In genomic region chr9:70609542-70610286, GRCh38 we compare ENCODE assay signal across 12 cellular contexts.
DNase-seq lines count a peak whose midpoint lies in the region; ATAC-seq, FAIRE-seq and TF ChIP-seq lines count a peak whose summit lies in the region.
"Had no signal": no experiment of that assay in that cellular context is flagged by ENCODE, and none has a peak within 500 bp of the region (broad histone marks: within the 10 kb centered on the region; RNA-seq: fewer than 3 reads in every experiment).

No MANE protein-coding gene starts in this region.

- H3K27ac ChIP-seq in transverse colon = no peak overlapping the region
- H3K27ac ChIP-seq in colonic mucosa = no peak overlapping the region
- H3K27ac ChIP-seq: A549, upper lobe of left lung had no signal

- no peak for TF ChIP-seq CTCF in bronchial epithelial cell (IDR thresholded peaks at IDR 0.05; ENCODE audit: insufficient read depth, low read length, severe bottlenecking)
- no peak for TF ChIP-seq CTCF in transverse colon (IDR thresholded peaks at IDR 0.05)
- TF ChIP-seq CTCF in colonic mucosa (IDR thresholded peaks at IDR 0.05) = no peak

- H3K27me3 ChIP-seq in bronchial epithelial cell (ENCODE audit: control insufficient read depth, insufficient read depth, low read length) (peaks cover 2% of the 10 kb centered on the region), transverse colon (no peaks in the 10 kb centered on the region), colonic mucosa (no peaks in the 10 kb centered on the region)
- H3K27me3 ChIP-seq: upper lobe of left lung had no signal

- H3K9me3 Mint-ChIP-seq in activated CD4-positive, alpha-beta T cell treated with anti-CD3 and anti-CD28 coated beads for 36 hours (ENCODE audit: low read depth) = no peaks in the 10 kb centered on the region

- CTCF ChIA-PET in activated CD4-positive, alpha-beta T cell treated with anti-CD3 and anti-CD28 coated beads for 36 hours (lab: Charles Lee) = interaction anchor here (0.9 to 1.0 kb wide), 2 partner anchors 15 to 499 kb away, joined by 3 read pairs; no protein-coding TSS in a partner anchor

- no peak overlapping the region for H3K27ac Mint-ChIP-seq in activated CD4-positive, alpha-beta T cell treated with anti-CD3 and anti-CD28 coated beads for 36 hours

- WGBS in transverse colon (ENCODE audit: low coverage in 1 of 2), 2 donors = 40 to 72% methylated on average over 2 to 6 of the region's 6 CpGs

- FAIRE-seq in bronchial epithelial cell (lab: Jason Lieb, UNC) (no peak), islet of Langerhans (lab: Jason Lieb, UNC) (peak; percentile 33)
- FAIRE-seq: A549 had no signal

- intact Hi-C loops in activated CD4-positive, alpha-beta T cell treated with anti-CD3 and anti-CD28 coated beads for 36 hours (cut with DNase I, micrococcal nuclease) = no loop called here
- intact Hi-C loops in transverse colon (cut with DNase I; ENCODE audit: low total_unique reads) = loop anchor here (5.0 to 10.0 kb wide), 3 partner anchors 272 to 1185 kb away; no protein-coding TSS in a partner anchor
- intact Hi-C loops in colonic mucosa (cut with DNase I) = loop anchor here (10.0 kb wide), 3 partner anchors 125 to 495 kb away; no protein-coding TSS in a partner anchor

- in situ Hi-C loops in transverse colon (cut with MboI; ENCODE audit: low pct_ligation_motif_present in 1 of 4, low pct_unique_long_range_greater_than_20kb in 1 of 4, low sequenced_read_pairs in 3 of 4) = loop anchor here (10.0 to 25.0 kb wide), 5 partner anchors 125 to 647 kb away; no protein-coding TSS in a partner anchor

- peaks cover 2% of the 10 kb centered on the region for H3K4me1 Mint-ChIP-seq in activated CD4-positive, alpha-beta T cell treated with anti-CD3 and anti-CD28 coated beads for 36 hours

- peak; percentile 42 for ATAC-seq in activated CD4-positive, alpha-beta T cell treated with anti-CD3 and anti-CD28 coated beads for 36 hours
- ATAC-seq in HG03175 (IDR thresholded peaks at IDR 0.05; ENCODE audit: unreplicated experiment) (no peak), HG02642 (IDR thresholded peaks at IDR 0.05; ENCODE audit: poor library complexity, unreplicated experiment) (no peak)
- ATAC-seq: A549 had no signal

- DNase-seq in activated CD4-positive, alpha-beta T cell treated with anti-CD3 and anti-CD28 coated beads for 36 hours = no peak
- no peak for DNase-seq in activated CD4-positive, alpha-beta T cell treated with anti-CD3 and anti-CD28 coated beads, Interleukin-2, amount 50 U/mL, for 48 hours
- peak; percentile 58 for DNase-seq in bronchial epithelial cell (ENCODE audit: low read depth)
- DNase-seq in transverse colon = peak; percentile 21
- no peak for DNase-seq in colonic mucosa
- DNase-seq: activated naive CD4-positive, alpha-beta T cell; stimulated activated CD4-positive, alpha-beta T cell treated with anti-CD3 and anti-CD28 coated beads, Interleukin-1b, Interleukin-23, amount 100 ng/mL, for 48 hours; upper lobe of left lung had no signal

- H3K4me1 ChIP-seq in transverse colon (peaks cover 0 to 4% (median 0%) of the 10 kb centered on the region in 4 donors), colonic mucosa (no peaks in the 10 kb centered on the region)
- H3K4me1 ChIP-seq: A549 had no signal

- H3K4me3 ChIP-seq in bronchial epithelial cell (ENCODE audit: low read depth, low read length) (no peak overlapping the region), transverse colon (no peak overlapping the region), colonic mucosa (no peak overlapping the region)
- H3K4me3 ChIP-seq: A549, upper lobe of left lung had no signal

- no peak overlapping the region for H3K4me3 Mint-ChIP-seq in activated CD4-positive, alpha-beta T cell treated with anti-CD3 and anti-CD28 coated beads for 36 hours

- H3K36me3 ChIP-seq in bronchial epithelial cell (ENCODE audit: control insufficient read depth, insufficient read depth, low read length) (no peaks in the 10 kb centered on the region), transverse colon (no peaks in the 10 kb centered on the region), colonic mucosa (no peaks in the 10 kb centered on the region)
- H3K36me3 ChIP-seq: upper lobe of left lung had no signal

- H3K36me3 Mint-ChIP-seq in activated CD4-positive, alpha-beta T cell treated with anti-CD3 and anti-CD28 coated beads for 36 hours (ENCODE audit: low read depth) = no peaks in the 10 kb centered on the region

- no peak for TF ChIP-seq POLR2A in transverse colon (IDR thresholded peaks at IDR 0.05)

- POLR2A ChIA-PET in activated CD4-positive, alpha-beta T cell treated with anti-CD3 and anti-CD28 coated beads for 36 hours (lab: Charles Lee) = no interaction called here

- no peaks in the 10 kb centered on the region for H3K27me3 Mint-ChIP-seq in activated CD4-positive, alpha-beta T cell treated with anti-CD3 and anti-CD28 coated beads for 36 hours

- H3K9ac ChIP-seq in colonic mucosa (ENCODE audit: low read depth in 2 of 2, low read length in 2 of 2) = no peak overlapping the region

- no peaks in the 10 kb centered on the region for H3K9me3 ChIP-seq in transverse colon
- H3K9me3 ChIP-seq in colonic mucosa = no peaks in the 10 kb centered on the region
- H3K9me3 ChIP-seq: A549, upper lobe of left lung had no signal

- TF ChIP-seq EP300 in transverse colon (IDR thresholded peaks at IDR 0.05; ENCODE audit: low read depth) = no peak

Comparison
In these comparisons a context has a peak if more than half of its experiments do, and no peak if none do; other contexts are left out.
1. DNase-seq: peak in bronchial epithelial cell (single experiment) and transverse colon (single experiment); none in activated CD4-positive, alpha-beta T cell treated with anti-CD3 and anti-CD28 coated beads for 36 hours (single experiment), activated CD4-positive, alpha-beta T cell treated with anti-CD3 and anti-CD28 coated beads, Interleukin-2, amount 50 U/mL, for 48 hours (0 of 2) and colonic mucosa (single experiment).
2. intact Hi-C loops: an anchor here in transverse colon (5.0 to 10.0 kb wide) and colonic mucosa (10.0 kb wide); none called in activated CD4-positive, alpha-beta T cell treated with anti-CD3 and anti-CD28 coated beads for 36 hours.